4 cellular contexts compared by ENCODE assay signal in genomic region chr1:148769495-148769894, GRCh38. TPM values are rescaled to one million over a fixed set of nuclear protein-coding genes. Genes with fewer than 3 reads are reported as not detected.
"Had no signal": no experiment of that assay in that cellular context is flagged by ENCODE, and none has a peak within 500 bp of the region (broad histone marks: within the 10 kb centered on the region; RNA-seq: fewer than 3 reads in every experiment).

No MANE protein-coding gene starts in this region.

RNA-seq across cellular contexts. Expression of gene NUDT4B, which starts 20.9 kb away (rescaled TPM):
- total RNA-seq: naive thymus-derived CD8-positive, alpha-beta T cell; neural crest cell; osteocyte; sciatic nerve had no signal
